ENCODE assay signal across 13 cellular contexts in genomic region chr1:31815307-31815645, GRCh38. TPM values are rescaled to one million over a fixed set of nuclear protein-coding genes. Genes with fewer than 3 reads are reported as not detected.
DNase-seq lines count a peak whose midpoint lies in the region; ATAC-seq, FAIRE-seq and TF ChIP-seq lines count a peak whose summit lies in the region.
"Had no signal": no experiment of that assay in that cellular context is flagged by ENCODE, and none has a peak within 500 bp of the region (broad histone marks: within the 10 kb centered on the region; RNA-seq: fewer than 3 reads in every experiment).

No MANE protein-coding gene starts in this region.

- H3K4ac ChIP-seq in mesenchymal stem cell (ENCODE audit: low read depth in 1 of 2, low read length in 2 of 2) = no peak overlapping the region

- H3K36me3 ChIP-seq in HUES48 (ENCODE audit: control insufficient read depth, insufficient read depth, low read length) (no peaks in the 10 kb centered on the region), mesenchymal stem cell (ENCODE audit: control insufficient read depth in 1 of 2, insufficient read depth in 2 of 2, low read depth in 1 of 2, low read length in 2 of 2) (no peaks in the 10 kb centered on the region), HAP-1 (replicated peaks) (no peaks in the 10 kb centered on the region)
- H3K36me3 ChIP-seq: cardiac muscle cell, gastroesophageal sphincter, thoracic aorta had no signal

- no peak overlapping the region for H3K14ac ChIP-seq in mesenchymal stem cell (ENCODE audit: low read length in 2 of 2)

- no peaks in the 10 kb centered on the region for H3K9me3 Mint-ChIP-seq in activated T-helper 17 cell treated with anti-CD3 and anti-CD28 coated beads, Interleukin-2, amount 50 U/mL, for 72 hours
- H3K9me3 Mint-ChIP-seq: activated naive CD4-positive, alpha-beta T cell treated with anti-CD3 and anti-CD28 coated beads, Interleukin-2, amount 50 U/mL, for 24 hours had no signal

- DNase-seq in A549 (ENCODE audit: low read depth in 1 of 2, low spot score in 1 of 2) (no peak), mesenchymal stem cell (no peak), SIG-M5 treated with dmso at 0.1 percent for 504 hours (lab: John Stamatoyannopoulos, UW; ENCODE audit: unreplicated experiment) (no peak), HAP-1 (ENCODE audit: low spot score in 2 of 2) (no peak)
- no peak for DNase-seq in stimulated activated naive CD8-positive, alpha-beta T cell treated with anti-CD3 and anti-CD28 coated beads, Interleukin-15, Interleukin-2, amounts not matched to agents 100 U/mL and 50 U/mL, for 24 hours

- H3K27ac ChIP-seq in A549 (peak overlapping the region; percentile 48 to 80), HUES48 (ENCODE audit: low read depth, low read length) (no peak overlapping the region), mesenchymal stem cell (ENCODE audit: low read length, poor library complexity, severe bottlenecking) (no peak overlapping the region)
- H3K27ac ChIP-seq: cardiac muscle cell, gastroesophageal sphincter, thoracic aorta had no signal

- peak overlapping the region; percentile 88 for H3K27ac Mint-ChIP-seq in activated T-helper 17 cell treated with anti-CD3 and anti-CD28 coated beads, Interleukin-2, amount 50 U/mL, for 72 hours

- H2BK120ac ChIP-seq in mesenchymal stem cell (ENCODE audit: low read depth, low read length) = no peak overlapping the region

- no peaks in the 10 kb centered on the region for H3K79me1 ChIP-seq in mesenchymal stem cell (replicated peaks; ENCODE audit: low read length, poor library complexity, severe bottlenecking)

- H3K27me3 Mint-ChIP-seq in activated T-helper 17 cell treated with anti-CD3 and anti-CD28 coated beads, Interleukin-2, amount 50 U/mL, for 72 hours = no peaks in the 10 kb centered on the region
- H3K27me3 Mint-ChIP-seq: activated naive CD4-positive, alpha-beta T cell treated with anti-CD3 and anti-CD28 coated beads, Interleukin-2, amount 50 U/mL, for 24 hours had no signal

- peak overlapping the region; percentile 71 for H3K4me2 ChIP-seq in A549
- no peak overlapping the region for H3K4me2 ChIP-seq in mesenchymal stem cell (ENCODE audit: low read length, poor library complexity, severe bottlenecking)

- TF ChIP-seq RAD21 in A549 (conservative IDR thresholded peaks at IDR 0.05 in 1 of 2, IDR thresholded peaks at IDR 0.05 in 1 of 2) = no peak

- FAIRE-seq in A549 (lab: Jason Lieb, UNC) = no peak
- FAIRE-seq: D721Med had no signal

- no peak overlapping the region for H2BK15ac ChIP-seq in mesenchymal stem cell (ENCODE audit: low read depth, poor library complexity, severe bottlenecking)

- peak overlapping the region; percentile 56 for H3K4me3 Mint-ChIP-seq in activated T-helper 17 cell treated with anti-CD3 and anti-CD28 coated beads, Interleukin-2, amount 50 U/mL, for 72 hours
- H3K4me3 Mint-ChIP-seq: activated naive CD4-positive, alpha-beta T cell treated with anti-CD3 and anti-CD28 coated beads, Interleukin-2, amount 50 U/mL, for 24 hours had no signal

- TF ChIP-seq POLR2A in A549 (IDR thresholded peaks at IDR 0.05; ENCODE audit: low read length) = no peak

- H3K4me1 Mint-ChIP-seq in activated T-helper 17 cell treated with anti-CD3 and anti-CD28 coated beads, Interleukin-2, amount 50 U/mL, for 72 hours = peaks cover 5% of the 10 kb centered on the region

- no peak overlapping the region for H2AFZ ChIP-seq in mesenchymal stem cell (ENCODE audit: low read depth, low read length)

- no peak overlapping the region; the same call in 2 of the 3 replicates for H3K4me3 ChIP-seq in A549
- peak overlapping the region; percentile 65 for H3K4me3 ChIP-seq in HUES48 (ENCODE audit: low read depth, low read length)
- peak overlapping the region in 1 of 2 experiments; percentile 72 for H3K4me3 ChIP-seq in mesenchymal stem cell (ENCODE audit: insufficient read depth in 1 of 2, low read depth in 1 of 2, low read length in 2 of 2)
- H3K4me3 ChIP-seq in HAP-1 = no peak overlapping the region
- H3K4me3 ChIP-seq: cardiac muscle cell had no signal

- no peaks in the 10 kb centered on the region for H3K4me1 ChIP-seq in A549
- no peaks in the 10 kb centered on the region; the same call in 1 of the 2 replicates for H3K4me1 ChIP-seq in HUES48 (ENCODE audit: control insufficient read depth, insufficient read depth, low read length)
- H3K4me1 ChIP-seq in mesenchymal stem cell (ENCODE audit: control insufficient read depth, insufficient read depth, low read depth, low read length) = peaks cover 3% of the 10 kb centered on the region
- H3K4me1 ChIP-seq in HAP-1 = 0 out of 2 replicates have a peak, but pooled peaks cover 2% of the 10 kb centered on the region
- H3K4me1 ChIP-seq: gastroesophageal sphincter had no signal

- POLR2A ChIA-PET in A549 (lab: Yijun Ruan, JAX) = interaction anchor here (1.4 kb wide), 1 partner anchor 129 kb away, joined by 5 read pairs; no protein-coding TSS in a partner anchor

- peak overlapping the region; percentile 41 for H4K91ac ChIP-seq in mesenchymal stem cell (ENCODE audit: low read length)

- no peak overlapping the region for H3K23ac ChIP-seq in mesenchymal stem cell (ENCODE audit: low read length in 2 of 2)

- CTCF ChIA-PET in A549 (lab: Yijun Ruan, JAX) = interaction anchor here (0.6 to 3.2 kb wide), 26 partner anchors 9 to 238 kb away, joined by 3 to 36 read pairs (median 4); no protein-coding TSS in a partner anchor

- no peak overlapping the region for H2BK12ac ChIP-seq in mesenchymal stem cell (ENCODE audit: low read length in 2 of 2)

- H3K18ac ChIP-seq in mesenchymal stem cell (ENCODE audit: low read depth in 1 of 2, low read length in 2 of 2) = no peak overlapping the region

- H3K9ac ChIP-seq in HUES48 (ENCODE audit: low read depth, low read length) (no peak overlapping the region), mesenchymal stem cell (ENCODE audit: low read length) (peak overlapping the region; percentile 84)

- H3K36me3 Mint-ChIP-seq in activated T-helper 17 cell treated with anti-CD3 and anti-CD28 coated beads, Interleukin-2, amount 50 U/mL, for 72 hours (ENCODE audit: low read depth) = no peaks in the 10 kb centered on the region
- H3K36me3 Mint-ChIP-seq: activated naive CD4-positive, alpha-beta T cell treated with anti-CD3 and anti-CD28 coated beads, Interleukin-2, amount 50 U/mL, for 24 hours had no signal

- ATAC-seq in A549 (peak in 1 of 2 experiments; percentile 21; a peak in 3 of 6 replicates), HG02870 (IDR thresholded peaks at IDR 0.05; ENCODE audit: unreplicated experiment) (no peak)
- no peak for ATAC-seq in activated T-helper 17 cell treated with anti-CD3 and anti-CD28 coated beads, Interleukin-2, amount 50 U/mL, for 72 hours (replicated peaks)
- no peak for ATAC-seq in stimulated activated naive CD8-positive, alpha-beta T cell treated with anti-CD3 and anti-CD28 coated beads, Interleukin-15, Interleukin-2, amounts not matched to agents 100 U/mL and 50 U/mL, for 24 hours

- H3K9me3 ChIP-seq in A549 (no peaks in the 10 kb centered on the region), HUES48 (ENCODE audit: control insufficient read depth, insufficient read depth, low read length) (no peaks in the 10 kb centered on the region), mesenchymal stem cell (ENCODE audit: control insufficient read depth, low read length) (no peaks in the 10 kb centered on the region), HAP-1 (no peaks in the 10 kb centered on the region)
- H3K9me3 ChIP-seq: gastroesophageal sphincter, thoracic aorta had no signal

- no peak overlapping the region for H2AK5ac ChIP-seq in mesenchymal stem cell (ENCODE audit: low read length, severe bottlenecking)

- H4K8ac ChIP-seq in mesenchymal stem cell (ENCODE audit: low read length) = no peak overlapping the region

- no peak for TF ChIP-seq EP300 in A549 (IDR thresholded peaks at IDR 0.05)

- in situ Hi-C loops in HAP-1 (cut with MboI; ENCODE audit: low sequenced_read_pairs) = no loop called here

- 89% methylated on average over 4 of the region's 7 CpGs for WGBS in A549 (ENCODE audit: missing lambda C conversion rate)
- 92% methylated on average over 3 of the region's 7 CpGs for WGBS in mesenchymal stem cell

- TF ChIP-seq CTCF in A549 (IDR thresholded peaks at IDR 0.05) = no peak

- no peaks in the 10 kb centered on the region for H3K27me3 ChIP-seq in HUES48 (ENCODE audit: control insufficient read depth, insufficient read depth, low read length)
- no peaks in the 10 kb centered on the region for H3K27me3 ChIP-seq in mesenchymal stem cell (ENCODE audit: control insufficient read depth in 1 of 2, insufficient read depth in 1 of 2, low read length in 2 of 2)
- no peaks in the 10 kb centered on the region for H3K27me3 ChIP-seq in HAP-1 (ENCODE audit: low read depth)
- H3K27me3 ChIP-seq: cardiac muscle cell, gastroesophageal sphincter had no signal

- H2BK5ac ChIP-seq in mesenchymal stem cell (ENCODE audit: low read depth, low read length, poor library complexity, severe bottlenecking) = no peak overlapping the region

TF ChIP-seq in A549, 52 proteins besides CTCF, POLR2A, EP300 and RAD21 (continues in another document):
- no peak for TF ChIP-seq FOSL2 (IDR thresholded peaks at IDR 0.05)
- TF ChIP-seq FOSL2 (CRISPR knock-in tag; IDR thresholded peaks at IDR 0.05) = no peak
- no peak for TF ChIP-seq KDM1A (IDR thresholded peaks at IDR 0.05; ENCODE audit: low read depth)
- TF ChIP-seq FOSB (CRISPR knock-in tag; IDR thresholded peaks at IDR 0.05) = no peak

RNA-seq across cellular contexts. Expression of gene SPOCD1, which starts 0.5 kb away (rescaled TPM):
- polyA plus RNA-seq in A549 (2011; rRNA removed) = 0.98 and 1.2 TPM in 2 replicates
- 1.2 and 2.4 TPM in 2 replicates for polyA plus RNA-seq in A549 (2012; cell fraction: cytosol; rRNA removed)
- polyA plus RNA-seq in A549 (2012; cell fraction: nucleus; rRNA removed) = 5.9 and 7.2 TPM in 2 replicates
- polyA plus RNA-seq in A549 (2017; fragmentation: RNase III; extraction: RNeasy Plus Mini Kit Qiagen cat#74134 plus additional on column Dnase treatment) = 4.8 to 6.4 TPM (median 5.5 TPM) in 3 replicates
- 1.7 and 1.8 TPM in 2 replicates for polyA minus RNA-seq in A549 (2011; rRNA and poly(A)+ RNA removed)
- total RNA-seq in activated T-helper 17 cell treated with anti-CD3 and anti-CD28 coated beads, Interleukin-2, amount 50 U/mL, for 72 hours = 1 to 10 TPM in 1 of 2 donors, under 1 TPM in 1; 0.84 to 1.8 TPM
- 20.4 TPM for polyA plus RNA-seq in mesenchymal stem cell (2013, experiment 1 of 2)
- 20.7 TPM for polyA plus RNA-seq in mesenchymal stem cell (2013, experiment 2 of 2)

RNA-seq across cellular contexts. Expression of gene ADGRB2, which starts 51.1 kb away (rescaled TPM):
- polyA plus RNA-seq in A549 (2011; rRNA removed) (2.3 and 2.7 TPM in 2 replicates), A549 (2017; fragmentation: RNase III; extraction: RNeasy Plus Mini Kit Qiagen cat#74134 plus additional on column Dnase treatment) (6.3 to 7.0 TPM (median 6.6 TPM) in 3 replicates)
- 6.5 and 9.5 TPM in 2 replicates for polyA plus RNA-seq in A549 (2012; cell fraction: cytosol; rRNA removed)
- polyA plus RNA-seq in A549 (2012; cell fraction: nucleus; rRNA removed) = 28.3 and 34.0 TPM in 2 replicates
- polyA minus RNA-seq in A549 (2011; rRNA and poly(A)+ RNA removed) = 2.5 and 3.3 TPM in 2 replicates
- 1 to 10 TPM in 1 of 2 donors, under 1 TPM in 1; 0.24 to 4.5 TPM for total RNA-seq in activated T-helper 17 cell treated with anti-CD3 and anti-CD28 coated beads, Interleukin-2, amount 50 U/mL, for 72 hours
- polyA plus RNA-seq in mesenchymal stem cell (2013, experiment 1 of 2) = 6.1 TPM
- polyA plus RNA-seq in mesenchymal stem cell (2013, experiment 2 of 2) = 5.3 TPM

Comparison
In these comparisons a context has a peak if more than half of its experiments do, and no peak if none do; other contexts are left out.
1. H3K27ac ChIP-seq: peak in A549 (2 of 2); none in HUES48 (single experiment) and mesenchymal stem cell (single experiment).